ENCODE assay signal across 1 cellular context in the genomic region with DNA sequence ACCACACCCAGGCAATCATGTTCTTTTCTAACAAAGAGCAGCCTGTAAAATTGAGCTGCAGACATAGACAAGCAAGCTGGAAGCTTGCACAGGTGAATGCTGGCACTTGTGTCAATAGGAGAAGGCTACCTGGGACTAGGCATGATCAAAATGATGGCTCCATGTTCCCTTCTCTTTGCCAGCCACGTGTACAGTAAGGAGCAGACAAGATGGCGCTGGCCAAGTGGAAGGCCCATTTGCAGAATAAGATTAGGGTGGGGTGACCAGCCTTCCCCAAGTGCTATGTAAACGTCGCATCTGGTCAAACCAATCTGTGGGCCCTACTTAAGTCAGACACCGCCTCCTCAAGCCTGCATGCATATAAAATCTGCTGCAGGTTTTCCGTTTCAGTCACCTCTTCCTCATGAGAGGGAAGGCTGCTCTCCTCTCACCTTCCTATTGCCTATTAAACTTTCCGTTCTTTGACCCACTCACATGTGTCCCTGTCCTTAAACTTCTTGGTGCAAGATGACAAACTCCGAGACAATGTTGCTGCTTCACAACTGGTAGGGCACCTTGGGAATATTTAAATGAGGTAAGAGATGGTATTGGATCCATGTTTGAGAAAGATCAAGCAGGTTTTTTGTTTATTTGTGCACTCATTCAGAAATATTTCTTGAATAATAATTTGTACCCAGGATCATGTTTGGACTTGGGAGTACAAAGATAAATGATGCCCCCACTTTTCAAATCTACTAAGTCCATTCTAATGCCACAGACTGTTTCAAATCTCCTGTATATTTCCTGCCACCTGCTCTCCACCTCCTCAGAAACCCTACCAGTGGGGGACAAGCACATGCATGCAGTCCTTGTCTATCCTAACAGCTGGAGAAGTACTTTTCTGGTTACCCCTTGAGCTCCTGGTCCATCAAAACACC.
TF ChIP-seq lines count a peak whose summit lies in the region.

No MANE protein-coding gene starts in this region.

TF ChIP-seq in K562, 482 proteins besides CTCF, POLR2A, EP300 and RAD21 (continues in another document):
- TF ChIP-seq, protein P1, sequence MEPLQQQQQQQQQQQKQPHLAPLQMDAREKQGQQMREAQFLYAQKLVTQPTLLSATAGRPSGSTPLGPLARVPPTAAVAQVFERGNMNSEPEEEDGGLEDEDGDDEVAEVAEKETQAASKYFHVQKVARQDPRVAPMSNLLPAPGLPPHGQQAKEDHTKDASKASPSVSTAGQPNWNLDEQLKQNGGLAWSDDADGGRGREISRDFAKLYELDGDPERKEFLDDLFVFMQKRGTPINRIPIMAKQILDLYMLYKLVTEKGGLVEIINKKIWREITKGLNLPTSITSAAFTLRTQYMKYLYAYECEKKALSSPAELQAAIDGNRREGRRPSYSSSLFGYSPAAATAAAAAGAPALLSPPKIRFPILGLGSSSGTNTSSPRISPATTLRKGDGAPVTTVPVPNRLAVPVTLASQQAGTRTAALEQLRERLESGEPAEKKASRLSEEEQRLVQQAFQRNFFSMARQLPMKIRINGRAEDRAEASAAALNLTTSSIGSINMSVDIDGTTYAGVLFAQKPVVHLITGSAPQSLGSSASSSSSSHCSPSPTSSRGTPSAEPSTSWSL (CRISPR knock-in tag; IDR thresholded peaks at IDR 0.05; ENCODE audit: borderline replicate concordance), result 0 out of 2 replicates have a peak, but pooled peaks have one; percentile 51
- no peak for TF ChIP-seq NR2C2 (CRISPR knock-in tag; IDR thresholded peaks at IDR 0.05)
- peak; percentile 45; the same call in 1 of the 2 replicates for TF ChIP-seq NR2C2 (tag; IDR thresholded peaks at IDR 0.05)
- no peak for TF ChIP-seq TCF7 (IDR thresholded peaks at IDR 0.05; ENCODE audit: borderline replicate concordance)
- TF ChIP-seq KLF6 (CRISPR knock-in tag; IDR thresholded peaks at IDR 0.05; ENCODE audit: borderline replicate concordance), result peak; percentile 94
- TF ChIP-seq ZNF586 (CRISPR knock-in tag; conservative IDR thresholded peaks at IDR 0.05), result peak; percentile 80; the same call in 1 of the 2 replicates
- no peak for TF ChIP-seq ZNF780A (CRISPR knock-in tag; IDR thresholded peaks at IDR 0.05)
- peak; percentile 93 for TF ChIP-seq SREBF1 (IDR thresholded peaks at IDR 0.05; ENCODE audit: borderline replicate concordance, low read depth, low read length)
- TF ChIP-seq ELF4 (CRISPR knock-in tag; IDR thresholded peaks at IDR 0.05), result peak; percentile 7; the same call in 1 of the 2 replicates
- TF ChIP-seq MTA3 (IDR thresholded peaks at IDR 0.05; ENCODE audit: borderline replicate concordance), result peak; percentile 99
- peak; percentile 31 for TF ChIP-seq ASH1L (IDR thresholded peaks at IDR 0.05; ENCODE audit: borderline replicate concordance, low read depth, partially characterized antibody)
- TF ChIP-seq, protein P2, sequence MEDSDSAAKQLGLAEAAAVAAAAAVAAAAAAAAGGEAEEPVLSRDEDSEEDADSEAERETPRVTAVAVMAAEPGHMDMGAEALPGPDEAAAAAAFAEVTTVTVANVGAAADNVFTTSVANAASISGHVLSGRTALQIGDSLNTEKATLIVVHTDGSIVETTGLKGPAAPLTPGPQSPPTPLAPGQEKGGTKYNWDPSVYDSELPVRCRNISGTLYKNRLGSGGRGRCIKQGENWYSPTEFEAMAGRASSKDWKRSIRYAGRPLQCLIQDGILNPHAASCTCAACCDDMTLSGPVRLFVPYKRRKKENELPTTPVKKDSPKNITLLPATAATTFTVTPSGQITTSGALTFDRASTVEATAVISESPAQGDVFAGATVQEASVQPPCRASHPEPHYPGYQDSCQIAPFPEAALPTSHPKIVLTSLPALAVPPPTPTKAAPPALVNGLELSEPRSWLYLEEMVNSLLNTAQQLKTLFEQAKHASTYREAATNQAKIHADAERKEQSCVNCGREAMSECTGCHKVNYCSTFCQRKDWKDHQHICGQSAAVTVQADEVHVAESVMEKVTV (CRISPR knock-in tag; IDR thresholded peaks at IDR 0.05), result peak; percentile 25; the same call in 1 of the 2 replicates
- TF ChIP-seq, protein P3, sequence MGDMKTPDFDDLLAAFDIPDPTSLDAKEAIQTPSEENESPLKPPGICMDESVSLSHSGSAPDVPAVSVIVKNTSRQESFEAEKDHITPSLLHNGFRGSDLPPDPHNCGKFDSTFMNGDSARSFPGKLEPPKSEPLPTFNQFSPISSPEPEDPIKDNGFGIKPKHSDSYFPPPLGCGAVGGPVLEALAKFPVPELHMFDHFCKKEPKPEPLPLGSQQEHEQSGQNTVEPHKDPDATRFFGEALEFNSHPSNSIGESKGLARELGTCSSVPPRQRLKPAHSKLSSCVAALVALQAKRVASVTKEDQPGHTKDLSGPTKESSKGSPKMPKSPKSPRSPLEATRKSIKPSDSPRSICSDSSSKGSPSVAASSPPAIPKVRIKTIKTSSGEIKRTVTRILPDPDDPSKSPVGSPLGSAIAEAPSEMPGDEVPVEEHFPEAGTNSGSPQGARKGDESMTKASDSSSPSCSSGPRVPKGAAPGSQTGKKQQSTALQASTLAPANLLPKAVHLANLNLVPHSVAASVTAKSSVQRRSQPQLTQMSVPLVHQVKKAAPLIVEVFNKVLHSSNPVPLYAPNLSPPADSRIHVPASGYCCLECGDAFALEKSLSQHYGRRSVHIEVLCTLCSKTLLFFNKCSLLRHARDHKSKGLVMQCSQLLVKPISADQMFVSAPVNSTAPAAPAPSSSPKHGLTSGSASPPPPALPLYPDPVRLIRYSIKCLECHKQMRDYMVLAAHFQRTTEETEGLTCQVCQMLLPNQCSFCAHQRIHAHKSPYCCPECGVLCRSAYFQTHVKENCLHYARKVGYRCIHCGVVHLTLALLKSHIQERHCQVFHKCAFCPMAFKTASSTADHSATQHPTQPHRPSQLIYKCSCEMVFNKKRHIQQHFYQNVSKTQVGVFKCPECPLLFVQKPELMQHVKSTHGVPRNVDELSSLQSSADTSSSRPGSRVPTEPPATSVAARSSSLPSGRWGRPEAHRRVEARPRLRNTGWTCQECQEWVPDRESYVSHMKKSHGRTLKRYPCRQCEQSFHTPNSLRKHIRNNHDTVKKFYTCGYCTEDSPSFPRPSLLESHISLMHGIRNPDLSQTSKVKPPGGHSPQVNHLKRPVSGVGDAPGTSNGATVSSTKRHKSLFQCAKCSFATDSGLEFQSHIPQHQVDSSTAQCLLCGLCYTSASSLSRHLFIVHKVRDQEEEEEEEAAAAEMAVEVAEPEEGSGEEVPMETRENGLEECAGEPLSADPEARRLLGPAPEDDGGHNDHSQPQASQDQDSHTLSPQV (IDR thresholded peaks at IDR 0.05), result peak; percentile 100
- TF ChIP-seq, protein P4, sequence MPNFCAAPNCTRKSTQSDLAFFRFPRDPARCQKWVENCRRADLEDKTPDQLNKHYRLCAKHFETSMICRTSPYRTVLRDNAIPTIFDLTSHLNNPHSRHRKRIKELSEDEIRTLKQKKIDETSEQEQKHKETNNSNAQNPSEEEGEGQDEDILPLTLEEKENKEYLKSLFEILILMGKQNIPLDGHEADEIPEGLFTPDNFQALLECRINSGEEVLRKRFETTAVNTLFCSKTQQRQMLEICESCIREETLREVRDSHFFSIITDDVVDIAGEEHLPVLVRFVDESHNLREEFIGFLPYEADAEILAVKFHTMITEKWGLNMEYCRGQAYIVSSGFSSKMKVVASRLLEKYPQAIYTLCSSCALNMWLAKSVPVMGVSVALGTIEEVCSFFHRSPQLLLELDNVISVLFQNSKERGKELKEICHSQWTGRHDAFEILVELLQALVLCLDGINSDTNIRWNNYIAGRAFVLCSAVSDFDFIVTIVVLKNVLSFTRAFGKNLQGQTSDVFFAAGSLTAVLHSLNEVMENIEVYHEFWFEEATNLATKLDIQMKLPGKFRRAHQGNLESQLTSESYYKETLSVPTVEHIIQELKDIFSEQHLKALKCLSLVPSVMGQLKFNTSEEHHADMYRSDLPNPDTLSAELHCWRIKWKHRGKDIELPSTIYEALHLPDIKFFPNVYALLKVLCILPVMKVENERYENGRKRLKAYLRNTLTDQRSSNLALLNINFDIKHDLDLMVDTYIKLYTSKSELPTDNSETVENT (CRISPR knock-in tag; IDR thresholded peaks at IDR 0.05), result peak; percentile 79
- TF ChIP-seq, protein P5, sequence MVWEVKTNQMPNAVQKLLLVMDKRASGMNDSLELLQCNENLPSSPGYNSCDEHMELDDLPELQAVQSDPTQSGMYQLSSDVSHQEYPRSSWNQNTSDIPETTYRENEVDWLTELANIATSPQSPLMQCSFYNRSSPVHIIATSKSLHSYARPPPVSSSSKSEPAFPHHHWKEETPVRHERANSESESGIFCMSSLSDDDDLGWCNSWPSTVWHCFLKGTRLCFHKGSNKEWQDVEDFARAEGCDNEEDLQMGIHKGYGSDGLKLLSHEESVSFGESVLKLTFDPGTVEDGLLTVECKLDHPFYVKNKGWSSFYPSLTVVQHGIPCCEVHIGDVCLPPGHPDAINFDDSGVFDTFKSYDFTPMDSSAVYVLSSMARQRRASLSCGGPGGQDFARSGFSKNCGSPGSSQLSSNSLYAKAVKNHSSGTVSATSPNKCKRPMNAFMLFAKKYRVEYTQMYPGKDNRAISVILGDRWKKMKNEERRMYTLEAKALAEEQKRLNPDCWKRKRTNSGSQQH (CRISPR knock-in tag; IDR thresholded peaks at IDR 0.05), result peak; percentile 78
- TF ChIP-seq, protein P6, sequence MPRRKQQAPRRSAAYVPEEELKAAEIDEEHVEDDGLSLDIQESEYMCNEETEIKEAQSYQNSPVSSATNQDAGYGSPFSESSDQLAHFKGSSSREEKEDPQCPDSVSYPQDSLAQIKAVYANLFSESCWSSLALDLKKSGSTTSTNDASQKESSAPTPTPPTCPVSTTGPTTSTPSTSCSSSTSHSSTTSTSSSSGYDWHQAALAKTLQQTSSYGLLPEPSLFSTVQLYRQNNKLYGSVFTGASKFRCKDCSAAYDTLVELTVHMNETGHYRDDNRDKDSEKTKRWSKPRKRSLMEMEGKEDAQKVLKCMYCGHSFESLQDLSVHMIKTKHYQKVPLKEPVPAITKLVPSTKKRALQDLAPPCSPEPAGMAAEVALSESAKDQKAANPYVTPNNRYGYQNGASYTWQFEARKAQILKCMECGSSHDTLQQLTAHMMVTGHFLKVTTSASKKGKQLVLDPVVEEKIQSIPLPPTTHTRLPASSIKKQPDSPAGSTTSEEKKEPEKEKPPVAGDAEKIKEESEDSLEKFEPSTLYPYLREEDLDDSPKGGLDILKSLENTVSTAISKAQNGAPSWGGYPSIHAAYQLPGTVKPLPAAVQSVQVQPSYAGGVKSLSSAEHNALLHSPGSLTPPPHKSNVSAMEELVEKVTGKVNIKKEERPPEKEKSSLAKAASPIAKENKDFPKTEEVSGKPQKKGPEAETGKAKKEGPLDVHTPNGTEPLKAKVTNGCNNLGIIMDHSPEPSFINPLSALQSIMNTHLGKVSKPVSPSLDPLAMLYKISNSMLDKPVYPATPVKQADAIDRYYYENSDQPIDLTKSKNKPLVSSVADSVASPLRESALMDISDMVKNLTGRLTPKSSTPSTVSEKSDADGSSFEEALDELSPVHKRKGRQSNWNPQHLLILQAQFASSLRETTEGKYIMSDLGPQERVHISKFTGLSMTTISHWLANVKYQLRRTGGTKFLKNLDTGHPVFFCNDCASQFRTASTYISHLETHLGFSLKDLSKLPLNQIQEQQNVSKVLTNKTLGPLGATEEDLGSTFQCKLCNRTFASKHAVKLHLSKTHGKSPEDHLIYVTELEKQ (CRISPR knock-in tag; IDR thresholded peaks at IDR 0.05), result peak; percentile 73; the same call in 1 of the 2 replicates
- peak; percentile 67 for TF ChIP-seq ATF7 (IDR thresholded peaks at IDR 0.05)
- no peak; the same call in 1 of the 2 replicates for TF ChIP-seq GABPA (tag; conservative IDR thresholded peaks at IDR 0.05; ENCODE audit: low read depth)
- TF ChIP-seq, protein P7, sequence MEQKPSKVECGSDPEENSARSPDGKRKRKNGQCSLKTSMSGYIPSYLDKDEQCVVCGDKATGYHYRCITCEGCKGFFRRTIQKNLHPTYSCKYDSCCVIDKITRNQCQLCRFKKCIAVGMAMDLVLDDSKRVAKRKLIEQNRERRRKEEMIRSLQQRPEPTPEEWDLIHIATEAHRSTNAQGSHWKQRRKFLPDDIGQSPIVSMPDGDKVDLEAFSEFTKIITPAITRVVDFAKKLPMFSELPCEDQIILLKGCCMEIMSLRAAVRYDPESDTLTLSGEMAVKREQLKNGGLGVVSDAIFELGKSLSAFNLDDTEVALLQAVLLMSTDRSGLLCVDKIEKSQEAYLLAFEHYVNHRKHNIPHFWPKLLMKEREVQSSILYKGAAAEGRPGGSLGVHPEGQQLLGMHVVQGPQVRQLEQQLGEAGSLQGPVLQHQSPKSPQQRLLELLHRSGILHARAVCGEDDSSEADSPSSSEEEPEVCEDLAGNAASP (IDR thresholded peaks at IDR 0.05), result no peak
- TF ChIP-seq STAG1 (CRISPR knock-in tag; IDR thresholded peaks at IDR 0.05; ENCODE audit: borderline replicate concordance), result no peak
- TF ChIP-seq, protein P8, sequence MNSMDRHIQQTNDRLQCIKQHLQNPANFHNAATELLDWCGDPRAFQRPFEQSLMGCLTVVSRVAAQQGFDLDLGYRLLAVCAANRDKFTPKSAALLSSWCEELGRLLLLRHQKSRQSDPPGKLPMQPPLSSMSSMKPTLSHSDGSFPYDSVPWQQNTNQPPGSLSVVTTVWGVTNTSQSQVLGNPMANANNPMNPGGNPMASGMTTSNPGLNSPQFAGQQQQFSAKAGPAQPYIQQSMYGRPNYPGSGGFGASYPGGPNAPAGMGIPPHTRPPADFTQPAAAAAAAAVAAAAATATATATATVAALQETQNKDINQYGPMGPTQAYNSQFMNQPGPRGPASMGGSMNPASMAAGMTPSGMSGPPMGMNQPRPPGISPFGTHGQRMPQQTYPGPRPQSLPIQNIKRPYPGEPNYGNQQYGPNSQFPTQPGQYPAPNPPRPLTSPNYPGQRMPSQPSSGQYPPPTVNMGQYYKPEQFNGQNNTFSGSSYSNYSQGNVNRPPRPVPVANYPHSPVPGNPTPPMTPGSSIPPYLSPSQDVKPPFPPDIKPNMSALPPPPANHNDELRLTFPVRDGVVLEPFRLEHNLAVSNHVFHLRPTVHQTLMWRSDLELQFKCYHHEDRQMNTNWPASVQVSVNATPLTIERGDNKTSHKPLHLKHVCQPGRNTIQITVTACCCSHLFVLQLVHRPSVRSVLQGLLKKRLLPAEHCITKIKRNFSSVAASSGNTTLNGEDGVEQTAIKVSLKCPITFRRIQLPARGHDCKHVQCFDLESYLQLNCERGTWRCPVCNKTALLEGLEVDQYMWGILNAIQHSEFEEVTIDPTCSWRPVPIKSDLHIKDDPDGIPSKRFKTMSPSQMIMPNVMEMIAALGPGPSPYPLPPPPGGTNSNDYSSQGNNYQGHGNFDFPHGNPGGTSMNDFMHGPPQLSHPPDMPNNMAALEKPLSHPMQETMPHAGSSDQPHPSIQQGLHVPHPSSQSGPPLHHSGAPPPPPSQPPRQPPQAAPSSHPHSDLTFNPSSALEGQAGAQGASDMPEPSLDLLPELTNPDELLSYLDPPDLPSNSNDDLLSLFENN (IDR thresholded peaks at IDR 0.05; ENCODE audit: low read depth in 2 of 2, low read length in 2 of 2), result peak in 1 of 2 experiments; percentile 77; a peak in 1 of 4 replicates
- TF ChIP-seq, protein P9, sequence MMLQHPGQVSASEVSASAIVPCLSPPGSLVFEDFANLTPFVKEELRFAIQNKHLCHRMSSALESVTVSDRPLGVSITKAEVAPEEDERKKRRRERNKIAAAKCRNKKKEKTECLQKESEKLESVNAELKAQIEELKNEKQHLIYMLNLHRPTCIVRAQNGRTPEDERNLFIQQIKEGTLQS (IDR thresholded peaks at IDR 0.05), result no peak
- TF ChIP-seq, protein P9 (CRISPR knock-in tag; conservative IDR thresholded peaks at IDR 0.05), result no peak
- 0 out of 2 replicates have a peak, but pooled peaks have one; percentile 7 for TF ChIP-seq GABPB1 (CRISPR knock-in tag; IDR thresholded peaks at IDR 0.05)
- peak; percentile 81 for TF ChIP-seq LCOR (CRISPR knock-in tag; IDR thresholded peaks at IDR 0.05)
- peak; percentile 65; the same call in 1 of the 2 replicates for TF ChIP-seq NBN (IDR thresholded peaks at IDR 0.05; ENCODE audit: low read depth)
- TF ChIP-seq OTX1 (CRISPR knock-in tag; IDR thresholded peaks at IDR 0.05), result 0 out of 2 replicates have a peak, but pooled peaks have one; percentile 45
- peak in 1 of 2 experiments; percentile 45; a peak in 2 of 4 replicates for TF ChIP-seq ARNT (IDR thresholded peaks at IDR 0.05)
- TF ChIP-seq PHTF2 (CRISPR knock-in tag; IDR thresholded peaks at IDR 0.05), result no peak
